Comparison of ENCODE assay signal across 16 cellular contexts in the genomic region with DNA sequence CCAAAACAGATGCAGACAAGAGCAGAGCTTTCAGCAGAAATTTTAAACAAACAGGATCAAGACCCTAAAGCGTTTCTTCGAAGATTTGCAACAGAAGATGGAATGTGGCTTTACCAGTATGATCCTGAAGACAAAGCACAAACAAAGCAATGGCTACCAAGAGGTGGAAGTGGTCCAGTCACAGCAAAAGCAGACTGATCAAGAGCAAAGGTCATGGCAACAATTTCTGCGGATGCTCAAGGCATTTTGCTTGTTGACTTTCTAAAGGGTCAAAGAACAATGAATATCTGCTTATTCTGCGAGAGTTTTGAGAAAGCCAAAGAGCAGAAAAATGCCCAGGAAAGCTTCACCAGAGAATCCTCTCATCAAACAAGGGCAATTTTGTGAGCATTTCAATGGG.
DNase-seq lines count a peak whose midpoint lies in the region; ATAC-seq, FAIRE-seq and TF ChIP-seq lines count a peak whose summit lies in the region.
"Had no signal": no experiment of that assay in that cellular context is flagged by ENCODE, and none has a peak within 500 bp of the region (broad histone marks: within the 10 kb centered on the region; RNA-seq: fewer than 3 reads in every experiment).

No MANE protein-coding gene starts in this region.

- H2BK5ac ChIP-seq in H1 (ENCODE audit: low read depth, low read length) = no peak overlapping the region
- no peak overlapping the region for H2BK5ac ChIP-seq in neuronal stem cell (ENCODE audit: low read length)

- intact Hi-C loops in ascending aorta (cut with DNase I) = no loop called here

- no peak for ATAC-seq in GM23338
- ATAC-seq: A549 had no signal

- no peaks in the 10 kb centered on the region for H3K79me2 ChIP-seq in GM23338 (replicated peaks; ENCODE audit: insufficient read depth)
- no peaks in the 10 kb centered on the region for H3K79me2 ChIP-seq in H1 (ENCODE audit: control insufficient read depth in 1 of 2, insufficient read depth in 2 of 2, low read length in 2 of 2)

- no peaks in the 10 kb centered on the region for H3K4me1 Mint-ChIP-seq in GM23338
- H3K4me1 Mint-ChIP-seq: CD4-positive, alpha-beta memory T cell had no signal

- no peak overlapping the region for H2BK20ac ChIP-seq in H1 (ENCODE audit: low read length)

- peak; percentile 48 for FAIRE-seq in H1 (lab: Jason Lieb, UNC)
- FAIRE-seq: A549, D721Med, H54 had no signal

- TF ChIP-seq CTCF in GM23338 (conservative IDR thresholded peaks at IDR 0.05; ENCODE audit: low read depth in 2 of 2) (no peak), H1 (IDR thresholded peaks at IDR 0.05; ENCODE audit: control extremely low read depth in 1 of 3, insufficient read depth in 1 of 3, low read depth in 1 of 3, low read length in 3 of 3) (no peak), ascending aorta (IDR thresholded peaks at IDR 0.05) (no peak)

- H2BK120ac ChIP-seq in H1 (replicated peaks; ENCODE audit: low read depth, low read length) (no peak overlapping the region), neuronal stem cell (ENCODE audit: low read depth, low read length) (no peak overlapping the region)

- CTCF ChIA-PET in H1 (lab: Charles Lee; ENCODE audit: partially characterized antibody) = interaction anchor here (1.2 kb wide), 1 partner anchor 98 kb away, joined by 4 read pairs; no protein-coding TSS in a partner anchor

- DNase-seq in GM23338 (ENCODE audit: low spot score) (no peak), H1 (ENCODE audit: low read depth in 1 of 2, low spot score in 2 of 2) (no peak), neuronal stem cell (ENCODE audit: low spot score) (no peak), HAP-1 (ENCODE audit: low spot score in 2 of 2) (no peak), NCI-H2196 (lab: John Stamatoyannopoulos, UW; ENCODE audit: unreplicated experiment) (no peak), ascending aorta (ENCODE audit: low spot score in 2 of 2) (no peak)
- DNase-seq: BE2C; CD4-positive, alpha-beta memory T cell; DMS153; DMS79 treated with DMSO at 0.1 percent for 48 hours; EL; IMR-90 had no signal

- H2BK12ac ChIP-seq in H1 (ENCODE audit: low read depth, low read length) (no peak overlapping the region), neuronal stem cell (ENCODE audit: low read length) (no peak overlapping the region)

- H2AFZ ChIP-seq in GM23338 (peak overlapping the region; percentile 29; the same call in 1 of the 2 replicates), H1 (ENCODE audit: low read length) (peak overlapping the region; percentile 35; the same call in 1 of the 2 replicates), neuronal stem cell (ENCODE audit: low read length) (peak overlapping the region; percentile 17)

- in situ Hi-C loops in HAP-1 (cut with MboI; ENCODE audit: low sequenced_read_pairs) = no loop called here

- H2BK15ac ChIP-seq in H1 (ENCODE audit: low read length) = no peak overlapping the region
- no peak overlapping the region for H2BK15ac ChIP-seq in neuronal stem cell (ENCODE audit: low read length)

- TF ChIP-seq RAD21 in H1 (IDR thresholded peaks at IDR 0.05 in 1 of 2, conservative IDR thresholded peaks at IDR 0.05 in 1 of 2; ENCODE audit: low read depth in 2 of 2, low read length in 2 of 2) = no peak

- H3K9me3 Mint-ChIP-seq in GM23338 = no peaks in the 10 kb centered on the region

- H3K56ac ChIP-seq in H1 (replicated peaks; ENCODE audit: insufficient read length, low read depth, low read length) = no peak overlapping the region

- H3K27ac Mint-ChIP-seq in GM23338 = no peak overlapping the region
- H3K27ac Mint-ChIP-seq: CD4-positive, alpha-beta memory T cell had no signal

- no peaks in the 10 kb centered on the region for H4K20me1 ChIP-seq in GM23338 (replicated peaks; ENCODE audit: insufficient read depth)
- no peaks in the 10 kb centered on the region for H4K20me1 ChIP-seq in H1 (replicated peaks in 1 of 2; ENCODE audit: control insufficient read depth in 1 of 2, insufficient read depth in 2 of 2, low read length in 2 of 2)

- no peaks in the 10 kb centered on the region for H3K9me3 ChIP-seq in H1 (ENCODE audit: insufficient read depth in 2 of 2, low read depth in 1 of 2, low read length in 1 of 2)
- no peaks in the 10 kb centered on the region for H3K9me3 ChIP-seq in neuronal stem cell (replicated peaks in 1 of 2; ENCODE audit: control insufficient read depth in 2 of 2, insufficient read depth in 1 of 2, low read depth in 1 of 2, low read length in 2 of 2)
- H3K9me3 ChIP-seq in HAP-1 = no peaks in the 10 kb centered on the region
- H3K9me3 ChIP-seq in ascending aorta = no peaks in the 10 kb centered on the region
- H3K9me3 ChIP-seq: A549, BE2C had no signal

- H3K9ac ChIP-seq in H1 (replicated peaks in 1 of 4; ENCODE audit: extremely low read depth in 1 of 4, low read depth in 3 of 4, low read length in 3 of 4) (no peak overlapping the region), neuronal stem cell (ENCODE audit: low read depth, low read length, poor library complexity) (no peak overlapping the region)

- H3K14ac ChIP-seq in H1 (ENCODE audit: insufficient read length) (no peak overlapping the region), neuronal stem cell (ENCODE audit: low read length) (no peak overlapping the region)

- H3K36me3 ChIP-seq in GM23338 (ENCODE audit: insufficient read depth) (no peaks in the 10 kb centered on the region), H1 (ENCODE audit: control insufficient read depth in 2 of 4, insufficient read depth in 4 of 4, low read length in 3 of 4) (no peaks in the 10 kb centered on the region), neuronal stem cell (replicated peaks in 1 of 2; ENCODE audit: control insufficient read depth in 2 of 2, insufficient read depth in 2 of 2, low read length in 2 of 2) (no peaks in the 10 kb centered on the region), HAP-1 (replicated peaks) (no peaks in the 10 kb centered on the region), ascending aorta (no peaks in the 10 kb centered on the region)
- H3K36me3 ChIP-seq: BE2C had no signal

- H3K27me3 ChIP-seq in GM23338 (ENCODE audit: insufficient read depth) (no peaks in the 10 kb centered on the region), H1 (replicated peaks in 1 of 4; ENCODE audit: control insufficient read depth in 3 of 4, extremely low read depth in 1 of 4, insufficient read depth in 3 of 4, low read length in 3 of 4) (no peaks in the 10 kb centered on the region), neuronal stem cell (ENCODE audit: control insufficient read depth in 3 of 3, insufficient read depth in 3 of 3, low read depth in 1 of 3, low read length in 3 of 3) (no peaks in the 10 kb centered on the region), HAP-1 (ENCODE audit: low read depth) (no peaks in the 10 kb centered on the region; the same call in 1 of the 2 replicates), ascending aorta (no peaks in the 10 kb centered on the region)
- H3K27me3 ChIP-seq: BE2C had no signal

- H4K5ac ChIP-seq in H1 (ENCODE audit: insufficient read length, low read depth, low read length) = no peak overlapping the region

- H3K4me3 ChIP-seq in GM23338 = no peak overlapping the region
- H3K4me3 ChIP-seq in H1 (ENCODE audit: extremely low read depth in 1 of 4, insufficient read depth in 2 of 4, low read depth in 3 of 4, low read length in 4 of 4) = no peak overlapping the region
- H3K4me3 ChIP-seq in neuronal stem cell (ENCODE audit: low read length in 2 of 2) = no peak overlapping the region
- no peak overlapping the region for H3K4me3 ChIP-seq in HAP-1
- no peak overlapping the region for H3K4me3 ChIP-seq in ascending aorta
- H3K4me3 ChIP-seq: A549 had no signal

- TF ChIP-seq POLR2A in H1 (IDR thresholded peaks at IDR 0.05; ENCODE audit: control extremely low read depth in 1 of 2, low read depth in 2 of 2, low read length in 2 of 2) = no peak

- WGBS in H1 (ENCODE audit: extremely low coverage in 1 of 2, insufficient coverage in 1 of 2, insufficient read length in 1 of 2, insufficient replicate concordance in 2 of 2, low coverage in 1 of 2, low lambda C conversion rate in 2 of 2, missing lambda C conversion rate in 1 of 2), 2 experiments = 69% methylated on average over 4 of the region's 4 CpGs; no CpG with 5 or more reads in 1 of the 2 experiments
- WGBS in neuronal stem cell (ENCODE audit: extremely low coverage in 2 of 2, insufficient read length in 2 of 2, insufficient replicate concordance in 1 of 2), 2 donors = no CpG with 5 or more reads among the region's 4 CpGs

- H3K79me1 ChIP-seq in H1 (ENCODE audit: low read depth, low read length) = no peaks in the 10 kb centered on the region
- H3K79me1 ChIP-seq in neuronal stem cell (ENCODE audit: low read depth, low read length) = no peaks in the 10 kb centered on the region

- H3F3A ChIP-seq in GM23338 (replicated peaks; ENCODE audit: low read depth) = no peaks in the 10 kb centered on the region

- H3K23ac ChIP-seq in H1 (ENCODE audit: insufficient read length) (no peak overlapping the region), neuronal stem cell (ENCODE audit: low read depth, low read length, poor library complexity) (no peak overlapping the region)

- H3K18ac ChIP-seq in H1 (ENCODE audit: extremely low read depth, low read length) (no peak overlapping the region), neuronal stem cell (ENCODE audit: low read length) (no peak overlapping the region)

- H3K23me2 ChIP-seq in H1 (ENCODE audit: low read depth, low read length) = no peaks in the 10 kb centered on the region

- H4K91ac ChIP-seq in H1 (replicated peaks; ENCODE audit: insufficient read length, low read length) (no peak overlapping the region), neuronal stem cell (ENCODE audit: low read depth, low read length, poor library complexity) (no peak overlapping the region)

- H3K4me1 ChIP-seq in GM23338 (ENCODE audit: insufficient read depth) (no peaks in the 10 kb centered on the region), H1 (replicated peaks in 1 of 4; ENCODE audit: control insufficient read depth in 3 of 4, insufficient read depth in 4 of 4, low read length in 3 of 4) (no peaks in the 10 kb centered on the region), neuronal stem cell (ENCODE audit: control insufficient read depth in 2 of 2, insufficient read depth in 1 of 2, low read depth in 1 of 2, low read length in 2 of 2) (peaks cover 0 to 3% of the 10 kb centered on the region in 2 donors), HAP-1 (no peaks in the 10 kb centered on the region), ascending aorta (no peaks in the 10 kb centered on the region)
- H3K4me1 ChIP-seq: A549 had no signal

- no peak overlapping the region for H3K4me2 ChIP-seq in GM23338
- H3K4me2 ChIP-seq in H1 (ENCODE audit: insufficient read depth in 1 of 2, low read depth in 2 of 2, low read length in 2 of 2) = no peak overlapping the region
- H3K4me2 ChIP-seq in neuronal stem cell (ENCODE audit: insufficient read depth, low read length, poor library complexity, severe bottlenecking) = no peak overlapping the region
- H3K4me2 ChIP-seq: A549 had no signal

- no peak overlapping the region for H3K4me3 Mint-ChIP-seq in GM23338
- H3K4me3 Mint-ChIP-seq: CD4-positive, alpha-beta memory T cell had no signal

- H2AK5ac ChIP-seq in H1 (ENCODE audit: low read depth, low read length) = no peak overlapping the region
- H2AK5ac ChIP-seq in neuronal stem cell (ENCODE audit: low read depth, low read length) = no peak overlapping the region

- no peaks in the 10 kb centered on the region for H3K27me3 Mint-ChIP-seq in GM23338 (ENCODE audit: insufficient read depth, low read depth, poor library complexity)
- H3K27me3 Mint-ChIP-seq: CD4-positive, alpha-beta memory T cell had no signal

- no peak for TF ChIP-seq EP300 in H1 (IDR thresholded peaks at IDR 0.05; ENCODE audit: borderline replicate concordance in 1 of 2, low read depth in 2 of 2, low read length in 2 of 2)

- H3K9me2 ChIP-seq in GM23338 (ENCODE audit: insufficient read depth) = no peaks in the 10 kb centered on the region

- no peaks in the 10 kb centered on the region for H3K36me3 Mint-ChIP-seq in GM23338 (ENCODE audit: low read depth)
- H3K36me3 Mint-ChIP-seq: CD4-positive, alpha-beta memory T cell had no signal

- no peak overlapping the region for H4K8ac ChIP-seq in H1 (ENCODE audit: extremely low read depth, insufficient read depth, low read length)
- no peak overlapping the region for H4K8ac ChIP-seq in neuronal stem cell (ENCODE audit: low read depth, low read length)

- H3K4ac ChIP-seq in H1 (replicated peaks; ENCODE audit: insufficient read length, low read depth, low read length) = no peak overlapping the region
- no peak overlapping the region for H3K4ac ChIP-seq in neuronal stem cell (ENCODE audit: low read length)

- H3K27ac ChIP-seq in GM23338 (ENCODE audit: low read depth) (no peak overlapping the region), H1 (ENCODE audit: low read depth, low read length) (no peak overlapping the region), neuronal stem cell (replicated peaks; ENCODE audit: low read length) (no peak overlapping the region), ascending aorta (no peak overlapping the region)
- H3K27ac ChIP-seq: A549, C4-2B had no signal

- POLR2A ChIA-PET in H1 (lab: Charles Lee; ENCODE audit: partially characterized antibody) = no interaction called here
